ENCODE assay signal across 8 cellular contexts in the genomic region with DNA sequence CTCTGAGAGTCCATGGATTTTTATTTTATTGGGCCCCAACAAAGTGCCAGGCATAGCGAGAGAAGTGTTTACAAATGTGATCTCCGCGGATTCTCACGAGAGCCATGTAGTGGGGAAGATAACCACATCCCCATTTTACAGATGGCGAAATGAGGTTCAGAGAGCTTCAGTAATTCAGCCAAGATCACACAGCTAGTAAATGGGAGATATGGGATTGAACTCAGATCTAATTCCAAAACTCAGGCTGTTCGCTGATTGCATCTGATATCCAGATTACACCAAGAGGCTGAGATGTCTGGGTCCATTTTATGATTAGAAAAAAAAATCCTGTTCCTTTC. TPM values are rescaled to one million over a fixed set of nuclear protein-coding genes. Genes with fewer than 3 reads are reported as not detected.
A peak's percentile ranks its signal among the peaks of the same experiment; 100 is the strongest.
DNase-seq lines count a peak whose midpoint lies in the region; ATAC-seq and TF ChIP-seq lines count a peak whose summit lies in the region.

No MANE protein-coding gene starts in this region.

- CTCF ChIA-PET in CD8-positive, alpha-beta T cell (lab: Charles Lee), result interaction anchor here (0.7 to 4.6 kb wide), 5 partner anchors 38 to 226 kb away, joined by 3 to 40 read pairs (median 8); no protein-coding TSS in a partner anchor
- CTCF ChIA-PET in mammary epithelial cell (lab: Charles Lee; ENCODE audit: low non-redundant PET), result interaction anchor here (0.7 kb wide), 1 partner anchor 405 kb away, joined by 7 read pairs; no protein-coding TSS in a partner anchor

- intact Hi-C loops in CD8-positive, alpha-beta T cell (cut with DNase I, micrococcal nuclease), result loop anchor here (1.0 to 10.0 kb wide), 7 partner anchors 8 to 1127 kb away; a partner anchor contains a TSS
- intact Hi-C loops in mammary epithelial cell (cut with micrococcal nuclease), result loop anchor here (5.0 kb wide), 1 partner anchor 110 kb away; a partner anchor contains a TSS

- H3K4me3 ChIP-seq in CD8-positive, alpha-beta T cell (ENCODE audit: low read depth, low read length), result peak overlapping the region; percentile 79
- H3K4me3 ChIP-seq in mammary epithelial cell (replicated peaks in 1 of 3; ENCODE audit: insufficient read depth in 1 of 3, low read depth in 2 of 3, low read length in 3 of 3) (peak overlapping the region; percentile 87 to 94 (median 93)), mucosa of stomach (ENCODE audit: low read length) (peak overlapping the region; percentile 63)

- peak overlapping the region; percentile 97 for H3K27ac Mint-ChIP-seq in CD8-positive, alpha-beta T cell

- in situ Hi-C loops in mammary epithelial cell (cut with MboI; ENCODE audit: low sequenced_read_pairs in 2 of 2), result loop anchor here in 1 of 2 donors (5.0 kb wide), 1 partner anchor 55 kb away; no protein-coding TSS in a partner anchor

- TF ChIP-seq CTCF in CD8-positive, alpha-beta T cell (IDR thresholded peaks at IDR 0.05), result no peak
- TF ChIP-seq CTCF in mammary epithelial cell (conservative IDR thresholded peaks at IDR 0.05 in 1 of 2, IDR thresholded peaks at IDR 0.05 in 1 of 2; ENCODE audit: extremely low read depth in 1 of 2, insufficient read depth in 1 of 2, low read depth in 1 of 2, low read length in 2 of 2), result no peak

- H3K9ac ChIP-seq in mammary epithelial cell (ENCODE audit: insufficient read depth, low read length) (peak overlapping the region; percentile 97), mucosa of stomach (ENCODE audit: low read length) (peak overlapping the region; percentile 76)

- H3K4me1 ChIP-seq in CD8-positive, alpha-beta T cell (ENCODE audit: insufficient read depth, low read length), result peaks cover 47% of the 10 kb centered on the region
- H3K4me1 ChIP-seq in mammary epithelial cell (ENCODE audit: insufficient read depth, low read length) (peaks cover 27% of the 10 kb centered on the region), mucosa of stomach (ENCODE audit: control insufficient read depth, insufficient read depth, low read length) (peaks cover 9% of the 10 kb centered on the region)

- H3K27me3 ChIP-seq in CD8-positive, alpha-beta T cell (ENCODE audit: insufficient read depth, low read length), result no peaks in the 10 kb centered on the region
- H3K27me3 ChIP-seq in mammary epithelial cell (ENCODE audit: insufficient read depth, low read length), result no peaks in the 10 kb centered on the region
- H3K27me3 ChIP-seq in mucosa of stomach (ENCODE audit: control insufficient read depth, insufficient read depth, low read length), result no peaks in the 10 kb centered on the region

- peaks cover under 1% of the 10 kb centered on the region for H3K9me3 ChIP-seq in CD8-positive, alpha-beta T cell (ENCODE audit: low read length)
- H3K9me3 ChIP-seq in KOPT-K1 (ENCODE audit: insufficient read depth, low read length, poor library complexity, severe bottlenecking), result no peaks in the 10 kb centered on the region
- H3K9me3 ChIP-seq in mammary epithelial cell (replicated peaks; ENCODE audit: insufficient read depth, low read length), result no peaks in the 10 kb centered on the region
- no peaks in the 10 kb centered on the region for H3K9me3 ChIP-seq in mucosa of stomach (ENCODE audit: control insufficient read depth, low read length)

- H3K36me3 Mint-ChIP-seq in CD8-positive, alpha-beta T cell, result peaks cover 14% of the 10 kb centered on the region

- peak overlapping the region; percentile 84 for H3K4me2 ChIP-seq in mammary epithelial cell (ENCODE audit: insufficient read depth, low read depth, low read length)

- H3K4me3 Mint-ChIP-seq in CD8-positive, alpha-beta T cell, result peak overlapping the region; percentile 98

- no peaks in the 10 kb centered on the region for H3K36me3 ChIP-seq in CD8-positive, alpha-beta T cell (ENCODE audit: insufficient read depth, low read length)
- H3K36me3 ChIP-seq in KOPT-K1 (ENCODE audit: insufficient read depth, low read length), result no peaks in the 10 kb centered on the region
- no peaks in the 10 kb centered on the region for H3K36me3 ChIP-seq in mammary epithelial cell (ENCODE audit: insufficient read depth, low read length)
- no peaks in the 10 kb centered on the region for H3K36me3 ChIP-seq in mucosa of stomach (ENCODE audit: control insufficient read depth, insufficient read depth, low read length)

- no peaks in the 10 kb centered on the region for H4K20me1 ChIP-seq in mammary epithelial cell (ENCODE audit: insufficient read depth, low read length)

- POLR2A ChIA-PET in CD8-positive, alpha-beta T cell (lab: Charles Lee), result interaction anchor here (1.1 to 3.3 kb wide), 10 partner anchors 8 to 259 kb away, joined by 4 to 14 read pairs (median 6); a partner anchor contains a TSS

- no peaks in the 10 kb centered on the region for H3K27me3 Mint-ChIP-seq in CD8-positive, alpha-beta T cell (ENCODE audit: low read depth)

- DNase-seq in CD8-positive, alpha-beta T cell, result peak in 1 of 7 experiments; percentile 23
- DNase-seq in mammary epithelial cell, result no peak

- ATAC-seq in CD8-positive, alpha-beta T cell, result no peak
- ATAC-seq in GM18873 (IDR thresholded peaks at IDR 0.05; ENCODE audit: low FRiP score, unreplicated experiment) (no peak), HG03439 (IDR thresholded peaks at IDR 0.05; ENCODE audit: unreplicated experiment) (no peak), GM19467 (IDR thresholded peaks at IDR 0.05; ENCODE audit: unreplicated experiment) (no peak), HG03457 (IDR thresholded peaks at IDR 0.05; ENCODE audit: unreplicated experiment) (no peak)

- no TSS peak for BruUV-seq in mammary epithelial cell (replicated peaks; lab: Mats Ljungman, UMichigan)

- H3K27ac ChIP-seq in CD8-positive, alpha-beta T cell (ENCODE audit: low read depth, low read length), result peak overlapping the region; percentile 52
- H3K27ac ChIP-seq in KOPT-K1 (ENCODE audit: low read depth, low read length, poor library complexity, severe bottlenecking) (peak overlapping the region; percentile 83), mammary epithelial cell (ENCODE audit: insufficient read depth, low read depth, low read length) (peak overlapping the region; percentile 97)

- peak overlapping the region; percentile 81 for H2AFZ ChIP-seq in mammary epithelial cell (ENCODE audit: low read depth, low read length)

- peaks cover 60% of the 10 kb centered on the region for H3K79me2 ChIP-seq in mammary epithelial cell (ENCODE audit: insufficient read depth, low read length)

- dilution Hi-C loops in mammary epithelial cell (cut with HindIII; ENCODE audit: low sequenced_read_pairs), result no loop called here

- peaks cover 3% of the 10 kb centered on the region for H3K9me3 Mint-ChIP-seq in CD8-positive, alpha-beta T cell

- WGBS in mammary epithelial cell (ENCODE audit: low coverage, missing lambda C conversion rate), result 0% methylated on average over 6 of the region's 6 CpGs

- peaks cover 76% of the 10 kb centered on the region for H3K4me1 Mint-ChIP-seq in CD8-positive, alpha-beta T cell (ENCODE audit: low read depth)

RNA-seq across cellular contexts. Expression of a gene that starts 1.3 kb away (rescaled TPM):
- 10 to 100 TPM; 27.7 to 28.9 TPM for total RNA-seq in CD8-positive, alpha-beta T cell
- total RNA-seq in mammary epithelial cell, result 10 to 100 TPM; 50.0 to 71.8 TPM
- 46.5 TPM for polyA plus RNA-seq in mammary epithelial cell
- 125 TPM for polyA minus RNA-seq in mammary epithelial cell

RNA-seq across cellular contexts. Expression of a gene that starts 39.3 kb away (rescaled TPM):
- total RNA-seq in CD8-positive, alpha-beta T cell, result 1 to 10 TPM; 2.3 TPM
- total RNA-seq in mammary epithelial cell, result 100 to 1,000 TPM in 1 of 2 donors, 10 to 100 TPM in 1; 20.7 to 341 TPM
- polyA plus RNA-seq in mammary epithelial cell, result 24.0 TPM
- 5.5 TPM for polyA minus RNA-seq in mammary epithelial cell

Comparison
In these comparisons a context has a peak if more than half of its experiments do, and no peak if none do; other contexts are left out.
1. RNA of a gene that starts 39.3 kb away (total RNA-seq): 20.7 to 341 TPM in mammary epithelial cell; 2.3 TPM in CD8-positive, alpha-beta T cell; every median in the first group is over 4 times any median in the second.
2. Peak in every context shown above with its lines, with median percentiles within 50 percentile points of each other: H3K27ac ChIP-seq and H3K4me3 ChIP-seq.